In genomic region chr5:134100283-134101011, GRCh38 we compare ENCODE assay signal across 8 cellular contexts. TPM values are rescaled to one million over a fixed set of nuclear protein-coding genes. Genes with fewer than 3 reads are reported as not detected.
DNase-seq lines count a peak whose midpoint lies in the region; ATAC-seq and TF ChIP-seq lines count a peak whose summit lies in the region.

No MANE protein-coding gene starts in this region.

- no peaks in the 10 kb centered on the region for H3K27me3 ChIP-seq in CD8-positive, alpha-beta T cell (ENCODE audit: insufficient read depth, low read length)
- H3K27me3 ChIP-seq in IMR-90 (ENCODE audit: control insufficient read depth, insufficient read depth, low read length) (peaks cover 9% of the 10 kb centered on the region), right cardiac atrium (ENCODE audit: control insufficient read depth, insufficient read depth) (no peaks in the 10 kb centered on the region)

- no peak overlapping the region for H4K5ac ChIP-seq in IMR-90 (ENCODE audit: low read depth, low read length)

- no peak overlapping the region for H3K4me2 ChIP-seq in IMR-90 (ENCODE audit: low read depth, low read length)

- no peak overlapping the region for H2BK5ac ChIP-seq in IMR-90 (ENCODE audit: low read depth, low read length, poor library complexity, severe bottlenecking)

- dilution Hi-C loops in IMR-90 (cut with HindIII; ENCODE audit: low sequenced_read_pairs, unreplicated experiment): no loop called here

- no peak overlapping the region for H3K23ac ChIP-seq in IMR-90 (ENCODE audit: low read depth, low read length)

- H4K20me1 ChIP-seq in IMR-90 (ENCODE audit: insufficient read depth, low read length): no peaks in the 10 kb centered on the region

- H2AFZ ChIP-seq in IMR-90 (replicated peaks; ENCODE audit: low read length, poor library complexity): peak overlapping the region; percentile 77

- H3K4me1 Mint-ChIP-seq in CD8-positive, alpha-beta T cell (ENCODE audit: low read depth): peaks cover 85% of the 10 kb centered on the region

- no CpG with 5 or more reads among the region's 9 CpGs for WGBS in IMR-90 (ENCODE audit: extremely low coverage in 2 of 2, insufficient read length in 1 of 2), 2 experiments
- 57% methylated on average over 9 of the region's 9 CpGs for WGBS in right cardiac atrium

- H3K27ac ChIP-seq in CD8-positive, alpha-beta T cell (ENCODE audit: low read depth, low read length): peak overlapping the region; percentile 46
- no peak overlapping the region for H3K27ac ChIP-seq in IMR-90 (ENCODE audit: insufficient read depth, low read length)
- peak overlapping the region; percentile 26 for H3K27ac ChIP-seq in right cardiac atrium (ENCODE audit: low read length)

- no peak overlapping the region for H3K14ac ChIP-seq in IMR-90 (replicated peaks; ENCODE audit: low read depth, low read length)

- DNase-seq in CD8-positive, alpha-beta T cell: peak; percentile 52 to 91 (median 82)
- DNase-seq in IMR-90 (peak; percentile 76), activated T-cell treated with anti-CD3 and anti-CD28 coated beads for 24 hours (ENCODE audit: low read depth) (peak; percentile 80), right cardiac atrium (peak in 2 of 3 donors; percentile 45 to 66), MV-4-11 (lab: John Stamatoyannopoulos, UW) (no peak), NCI-H146 treated with DMSO at 0.1 percent for 48 hours (lab: John Stamatoyannopoulos, UW; ENCODE audit: unreplicated experiment) (no peak)
- DNase-seq in stimulated activated CD8-positive, alpha-beta memory T cell treated with anti-CD3 and anti-CD28 coated beads, Interleukin-15, amount 100 ng/mL, for 48 hours (ENCODE audit: low read depth in 2 of 2): peak; percentile 79 to 83

- peaks cover 96% of the 10 kb centered on the region for H3K4me1 ChIP-seq in CD8-positive, alpha-beta T cell (ENCODE audit: insufficient read depth, low read length)
- peaks cover 4% of the 10 kb centered on the region for H3K4me1 ChIP-seq in IMR-90 (ENCODE audit: control insufficient read depth, insufficient read depth, low read length)
- H3K4me1 ChIP-seq in right cardiac atrium (ENCODE audit: control insufficient read depth, insufficient read depth, low read length): no peaks in the 10 kb centered on the region

- no peak overlapping the region for H3K18ac ChIP-seq in IMR-90 (ENCODE audit: low read depth, low read length)

- H3K36me3 ChIP-seq in CD8-positive, alpha-beta T cell (ENCODE audit: insufficient read depth, low read length): no peaks in the 10 kb centered on the region
- H3K36me3 ChIP-seq in IMR-90 (ENCODE audit: control insufficient read depth, insufficient read depth, low read length): no peaks in the 10 kb centered on the region

- H2AK5ac ChIP-seq in IMR-90 (ENCODE audit: low read depth, low read length): no peak overlapping the region

- no peak for TF ChIP-seq POLR2A in IMR-90 (IDR thresholded peaks at IDR 0.05; ENCODE audit: low read depth, low read length)

- no peak for TF ChIP-seq RAD21 in IMR-90 (IDR thresholded peaks at IDR 0.05; ENCODE audit: low read length)

- H3K56ac ChIP-seq in IMR-90 (ENCODE audit: extremely low read depth, insufficient read depth, low read length): no peak overlapping the region

- H3K27me3 Mint-ChIP-seq in CD8-positive, alpha-beta T cell (ENCODE audit: low read depth): no peaks in the 10 kb centered on the region

- H4K91ac ChIP-seq in IMR-90 (ENCODE audit: insufficient read depth, low read depth, low read length): no peak overlapping the region

- BruUV-seq in IMR-90 (replicated peaks; lab: Mats Ljungman, UMichigan): no TSS peak

- no peak overlapping the region for H2AK9ac ChIP-seq in IMR-90 (replicated peaks; ENCODE audit: low read depth, low read length, poor library complexity)

- H3K4ac ChIP-seq in IMR-90 (ENCODE audit: low read depth, low read length): no peak overlapping the region

- CTCF ChIA-PET in CD8-positive, alpha-beta T cell (lab: Charles Lee): interaction anchor here (0.6 to 4.8 kb wide), 19 partner anchors 17 to 101 kb away, joined by 3 to 30 read pairs (median 4); no protein-coding TSS in a partner anchor
- CTCF ChIA-PET in IMR-90 (lab: Yijun Ruan, JAX): interaction anchor here (1.3 to 1.8 kb wide), 3 partner anchors 9 to 40 kb away, joined by 3 to 6 read pairs (median 3); no protein-coding TSS in a partner anchor

- intact Hi-C loops in CD8-positive, alpha-beta T cell (cut with DNase I, micrococcal nuclease): loop anchor here (1.0 to 2.0 kb wide), 8 partner anchors 10 to 61 kb away; no protein-coding TSS in a partner anchor
- intact Hi-C loops in IMR-90 (cut with micrococcal nuclease): loop anchor here (2.0 kb wide), 1 partner anchor 40 kb away; no protein-coding TSS in a partner anchor
- intact Hi-C loops in right cardiac atrium (cut with DNase I): loop anchor here in 3 of 4 donors (5.0 kb wide), 1 partner anchor 42 kb away; no protein-coding TSS in a partner anchor

- no peak overlapping the region for H4K8ac ChIP-seq in IMR-90 (ENCODE audit: low read depth in 2 of 2, low read length in 2 of 2)

- no peak overlapping the region for H2BK15ac ChIP-seq in IMR-90 (ENCODE audit: low read depth, low read length)

- H3K27ac Mint-ChIP-seq in CD8-positive, alpha-beta T cell: peak overlapping the region; percentile 96

- no peaks in the 10 kb centered on the region for H3K9me3 Mint-ChIP-seq in CD8-positive, alpha-beta T cell

- H2BK20ac ChIP-seq in IMR-90 (ENCODE audit: low read depth, low read length): no peak overlapping the region

- H3K36me3 Mint-ChIP-seq in CD8-positive, alpha-beta T cell: no peaks in the 10 kb centered on the region

- in situ Hi-C loops in IMR-90 (cut with MboI; ENCODE audit: low sequenced_read_pairs): no loop called here

- H3K79me1 ChIP-seq in IMR-90 (ENCODE audit: low read depth in 1 of 2, low read length in 2 of 2): no peaks in the 10 kb centered on the region

- H3K4me3 ChIP-seq in CD8-positive, alpha-beta T cell (ENCODE audit: low read depth, low read length): peak overlapping the region; percentile 27
- H3K4me3 ChIP-seq in IMR-90 (ENCODE audit: insufficient read depth, low read depth, low read length): no peak overlapping the region
- H3K4me3 ChIP-seq in right cardiac atrium (ENCODE audit: low read length): no peak overlapping the region

- peaks cover 3% of the 10 kb centered on the region; the same call in 1 of the 2 replicates for H3K9me1 ChIP-seq in IMR-90 (ENCODE audit: insufficient read depth, low read length)

- no peaks in the 10 kb centered on the region for H3K9me3 ChIP-seq in CD8-positive, alpha-beta T cell (ENCODE audit: low read length)
- H3K9me3 ChIP-seq in IMR-90 (ENCODE audit: control insufficient read depth, insufficient read depth, low read length): no peaks in the 10 kb centered on the region
- H3K9me3 ChIP-seq in right cardiac atrium (ENCODE audit: control insufficient read depth, low read length): no peaks in the 10 kb centered on the region

- TF ChIP-seq CTCF in CD8-positive, alpha-beta T cell (IDR thresholded peaks at IDR 0.05): no peak
- TF ChIP-seq CTCF in IMR-90 (conservative IDR thresholded peaks at IDR 0.05; ENCODE audit: low read depth, low read length): no peak

- H3K4me3 Mint-ChIP-seq in CD8-positive, alpha-beta T cell: peak overlapping the region; percentile 62

- H3K9ac ChIP-seq in IMR-90 (ENCODE audit: low read depth, low read length): no peak overlapping the region

- peak; percentile 77 for ATAC-seq in CD8-positive, alpha-beta T cell
- ATAC-seq in GM21515 (IDR thresholded peaks at IDR 0.05; ENCODE audit: unreplicated experiment) (peak; percentile 82), IMR-90 (ENCODE audit: low read depth) (peak; percentile 59), right cardiac atrium (peak; percentile 28 to 47)

- no peak overlapping the region for H2BK120ac ChIP-seq in IMR-90 (ENCODE audit: low read depth, low read length)

- POLR2A ChIA-PET in CD8-positive, alpha-beta T cell (lab: Charles Lee): interaction anchor here (1.0 to 1.7 kb wide), 5 partner anchors 27 to 56 kb away, joined by 4 to 9 read pairs (median 5); no protein-coding TSS in a partner anchor
- POLR2A ChIA-PET in IMR-90 (lab: Charles Lee; ENCODE audit: unreplicated experiment): no interaction called here

TF ChIP-seq in IMR-90, 13 proteins besides CTCF, POLR2A, EP300 and RAD21:
- no peak for TF ChIP-seq CHD1 (IDR thresholded peaks at IDR 0.05; ENCODE audit: low read depth, low read length)
- TF ChIP-seq, protein P1, sequence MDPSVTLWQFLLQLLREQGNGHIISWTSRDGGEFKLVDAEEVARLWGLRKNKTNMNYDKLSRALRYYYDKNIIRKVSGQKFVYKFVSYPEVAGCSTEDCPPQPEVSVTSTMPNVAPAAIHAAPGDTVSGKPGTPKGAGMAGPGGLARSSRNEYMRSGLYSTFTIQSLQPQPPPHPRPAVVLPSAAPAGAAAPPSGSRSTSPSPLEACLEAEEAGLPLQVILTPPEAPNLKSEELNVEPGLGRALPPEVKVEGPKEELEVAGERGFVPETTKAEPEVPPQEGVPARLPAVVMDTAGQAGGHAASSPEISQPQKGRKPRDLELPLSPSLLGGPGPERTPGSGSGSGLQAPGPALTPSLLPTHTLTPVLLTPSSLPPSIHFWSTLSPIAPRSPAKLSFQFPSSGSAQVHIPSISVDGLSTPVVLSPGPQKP (IDR thresholded peaks at IDR 0.05; ENCODE audit: borderline replicate concordance, low read depth, low read length): no peak
- peak; percentile 38; the same call in 1 of the 2 replicates for TF ChIP-seq USF2 (IDR thresholded peaks at IDR 0.05; ENCODE audit: low read depth, low read length)

RNA-seq across cellular contexts. Expression of gene TCF7, which starts 14.0 kb away (rescaled TPM):
- 100 to 1,000 TPM; 517 to 538 TPM for total RNA-seq in CD8-positive, alpha-beta T cell
- total RNA-seq in IMR-90 (2012; rRNA removed): 0.83 and 1.3 TPM in 2 replicates
- 3.4 and 3.8 TPM in 2 replicates for polyA plus RNA-seq in IMR-90 (2012; rRNA removed)
- polyA plus RNA-seq in IMR-90 (2012; cell fraction: cytosol; rRNA removed): 2.4 and 3.0 TPM in 2 replicates
- 4.0 and 4.2 TPM in 2 replicates for polyA plus RNA-seq in IMR-90 (2012; cell fraction: nucleus; rRNA removed; ENCODE audit: low replicate concordance)
- 1 to 10 TPM; 1.3 to 4.0 (median 3.4) TPM for total RNA-seq in right cardiac atrium
- 4.4 TPM for polyA plus RNA-seq in right cardiac atrium

Comparison
In these comparisons a context has a peak if more than half of its experiments do, and no peak if none do; other contexts are left out.
1. DNase-seq: peak in CD8-positive, alpha-beta T cell (7 of 7), IMR-90 (single experiment), activated T-cell treated with anti-CD3 and anti-CD28 coated beads for 24 hours (single experiment), right cardiac atrium (2 of 3) and stimulated activated CD8-positive, alpha-beta memory T cell treated with anti-CD3 and anti-CD28 coated beads, Interleukin-15, amount 100 ng/mL, for 48 hours (2 of 2); none in MV-4-11 (single experiment) and NCI-H146 treated with DMSO at 0.1 percent for 48 hours (single experiment).
2. RNA of gene TCF7, which starts 14.0 kb away (total RNA-seq): 517 to 538 TPM in CD8-positive, alpha-beta T cell; 1.3 to 4.0 TPM in right cardiac atrium and 0.83 to 1.3 TPM in IMR-90; every median in the first group is over 100 times any median in the second.
3. Peak in every context shown above with its lines, with median percentiles within 50 percentile points of each other: ATAC-seq.